In the genomic region with DNA sequence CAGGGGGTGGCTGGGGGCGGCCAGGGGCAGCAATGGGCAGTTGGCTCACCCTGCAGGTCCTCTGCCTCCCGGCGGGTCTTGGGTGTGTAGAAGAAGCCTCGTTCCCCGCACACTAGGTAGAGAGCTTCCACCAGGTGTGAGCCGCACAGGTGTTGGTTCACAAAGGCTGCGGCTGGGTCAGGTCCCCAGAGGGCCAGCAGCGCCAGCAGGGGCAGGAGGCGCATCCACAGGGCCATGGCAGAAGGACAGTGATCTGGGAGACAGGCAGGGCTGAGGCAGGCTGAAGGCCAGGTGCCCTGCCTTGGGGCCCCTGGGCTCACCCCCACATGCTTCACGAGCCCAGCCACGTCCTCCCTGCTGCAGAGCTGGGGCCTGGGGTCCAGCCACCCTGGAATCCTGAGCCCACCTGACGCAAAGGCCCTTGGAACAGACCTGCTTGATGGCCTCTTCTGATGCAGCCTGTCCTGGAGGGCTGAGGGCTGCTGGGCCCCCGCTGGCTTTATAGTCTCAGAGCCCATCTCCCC, we compare ENCODE assay signal across 19 cellular contexts. TPM values are rescaled to one million over a fixed set of nuclear protein-coding genes. Genes with fewer than 3 reads are reported as not detected.
DNase-seq lines count a peak whose midpoint lies in the region; FAIRE-seq and TF ChIP-seq lines count a peak whose summit lies in the region.
"Had no signal": no experiment of that assay in that cellular context is flagged by ENCODE, and none has a peak within 500 bp of the region (broad histone marks: within the 10 kb centered on the region; RNA-seq: fewer than 3 reads in every experiment).

A gene (minus strand): TSS at position 474 of the 524 bp plus-strand sequence. CDS start 238 bp downstream, at position 236.

- no peak within 1 kb of the TSS for H3K4ac ChIP-seq in H1 (replicated peaks; ENCODE audit: insufficient read length, low read depth, low read length)

- no peak within 1 kb of the TSS for H3K4me2 ChIP-seq in H1 (ENCODE audit: insufficient read depth in 1 of 2, low read depth in 2 of 2, low read length in 2 of 2)
- H3K4me2 ChIP-seq: BLaER1 had no signal

- H3K27ac ChIP-seq in H1 (ENCODE audit: low read depth, low read length): no peak within 1 kb of the TSS
- H3K27ac ChIP-seq: BLaER1, GM23248 had no signal

- peaks cover 4% of the 10 kb centered on the region for H3K27me3 Mint-ChIP-seq in progenitor cell of endocrine pancreas
- H3K27me3 Mint-ChIP-seq: CD4-positive, CD25-positive, alpha-beta regulatory T cell had no signal

- H3K9me3 ChIP-seq in H1 (ENCODE audit: insufficient read depth in 2 of 2, low read depth in 1 of 2, low read length in 1 of 2): no peaks in the 10 kb centered on the region
- H3K9me3 ChIP-seq: BLaER1 had no signal

- H2BK12ac ChIP-seq in H1 (ENCODE audit: low read depth, low read length): no peak within 1 kb of the TSS

- H3K56ac ChIP-seq in H1 (replicated peaks; ENCODE audit: insufficient read length, low read depth, low read length): no peak within 1 kb of the TSS

- no peak within 1 kb of the TSS for H2AK5ac ChIP-seq in H1 (ENCODE audit: low read depth, low read length)

- no peaks in the 10 kb centered on the region for H3K36me3 Mint-ChIP-seq in progenitor cell of endocrine pancreas (ENCODE audit: insufficient read depth)
- H3K36me3 Mint-ChIP-seq: CD4-positive, CD25-positive, alpha-beta regulatory T cell had no signal

- H3K4me1 Mint-ChIP-seq in progenitor cell of endocrine pancreas (ENCODE audit: low read depth): no peaks in the 10 kb centered on the region
- H3K4me1 Mint-ChIP-seq: CD4-positive, CD25-positive, alpha-beta regulatory T cell had no signal

- H3K4me3 Mint-ChIP-seq in progenitor cell of endocrine pancreas (ENCODE audit: low read depth): no peak within 1 kb of the TSS
- H3K4me3 Mint-ChIP-seq: CD4-positive, CD25-positive, alpha-beta regulatory T cell had no signal

- no peaks in the 10 kb centered on the region for H3K23me2 ChIP-seq in H1 (ENCODE audit: low read depth, low read length)

- H4K91ac ChIP-seq in H1 (replicated peaks; ENCODE audit: insufficient read length, low read length): no peak within 1 kb of the TSS

- no peak within 1 kb of the TSS for H2BK20ac ChIP-seq in H1 (ENCODE audit: low read length)

- no peak within 1 kb of the TSS for H3K4me3 ChIP-seq in H1 (ENCODE audit: extremely low read depth in 1 of 4, insufficient read depth in 2 of 4, low read depth in 3 of 4, low read length in 4 of 4)
- H3K4me3 ChIP-seq: BLaER1, GM12878, GM23248 had no signal

- no peaks in the 10 kb centered on the region for H3K4me1 ChIP-seq in H1 (replicated peaks in 1 of 4; ENCODE audit: control insufficient read depth in 3 of 4, insufficient read depth in 4 of 4, low read length in 3 of 4)

- H3K27ac Mint-ChIP-seq in progenitor cell of endocrine pancreas: no peak within 1 kb of the TSS
- H3K27ac Mint-ChIP-seq: CD4-positive, CD25-positive, alpha-beta regulatory T cell had no signal

- no peak within 1 kb of the TSS for H3K23ac ChIP-seq in H1 (ENCODE audit: insufficient read length)

- H4K5ac ChIP-seq in H1 (ENCODE audit: insufficient read length, low read depth, low read length): no peak within 1 kb of the TSS

- FAIRE-seq in H1 (lab: Jason Lieb, UNC): no peak
- FAIRE-seq: GM12878, GM18507 had no signal

- CTCF ChIA-PET in H1 (lab: Charles Lee; ENCODE audit: partially characterized antibody): interaction anchor here (1.1 to 20.6 kb wide), 8 partner anchors 5 to 467 kb away, joined by 3 to 439 read pairs (median 238); a partner anchor contains a TSS

- no peak within 1 kb of the TSS for H3K18ac ChIP-seq in H1 (ENCODE audit: extremely low read depth, low read length)

- H2BK15ac ChIP-seq in H1 (ENCODE audit: low read length): no peak within 1 kb of the TSS

- no peak within 1 kb of the TSS for H3K9ac ChIP-seq in H1 (replicated peaks in 1 of 4; ENCODE audit: extremely low read depth in 1 of 4, low read depth in 3 of 4, low read length in 3 of 4)
- H3K9ac ChIP-seq: BLaER1, GM23248 had no signal

- no peaks in the 10 kb centered on the region for H3K36me3 ChIP-seq in H1 (ENCODE audit: control insufficient read depth in 2 of 4, insufficient read depth in 4 of 4, low read length in 3 of 4)
- H3K36me3 ChIP-seq: BLaER1 had no signal

- no peak within 1 kb of the TSS for H2BK120ac ChIP-seq in H1 (replicated peaks; ENCODE audit: low read depth, low read length)

- H2AFZ ChIP-seq in H1 (ENCODE audit: low read length): no peak within 1 kb of the TSS
- H2AFZ ChIP-seq: GM23248 had no signal

- no peaks in the 10 kb centered on the region for H3K79me2 ChIP-seq in H1 (ENCODE audit: control insufficient read depth in 1 of 2, insufficient read depth in 2 of 2, low read length in 2 of 2)

- no peak for TF ChIP-seq RAD21 in H1 (IDR thresholded peaks at IDR 0.05 in 1 of 2, conservative IDR thresholded peaks at IDR 0.05 in 1 of 2; ENCODE audit: low read depth in 2 of 2, low read length in 2 of 2)

- POLR2A ChIA-PET in H1 (lab: Charles Lee; ENCODE audit: partially characterized antibody): no interaction called here

- peak within 1 kb of the TSS; percentile 14; the same call in 1 of the 2 replicates for H4K8ac ChIP-seq in H1 (ENCODE audit: extremely low read depth, insufficient read depth, low read length)

- TF ChIP-seq CTCF in H1 (IDR thresholded peaks at IDR 0.05; ENCODE audit: control extremely low read depth in 1 of 3, insufficient read depth in 1 of 3, low read depth in 1 of 3, low read length in 3 of 3) (no peak), progenitor cell of endocrine pancreas (IDR thresholded peaks at IDR 0.05; ENCODE audit: unreplicated experiment) (no peak)

- H3K9me3 Mint-ChIP-seq in progenitor cell of endocrine pancreas (ENCODE audit: low read depth): no peaks in the 10 kb centered on the region
- H3K9me3 Mint-ChIP-seq: CD4-positive, CD25-positive, alpha-beta regulatory T cell had no signal

- no peak within 1 kb of the TSS for H3K14ac ChIP-seq in H1 (ENCODE audit: insufficient read length)

- no peaks in the 10 kb centered on the region for H3K79me1 ChIP-seq in H1 (ENCODE audit: low read depth, low read length)

- no peak within 1 kb of the TSS for H2BK5ac ChIP-seq in H1 (ENCODE audit: low read depth, low read length)

- DNase-seq in NCI-H1417 (lab: John Stamatoyannopoulos, UW) (peak in 2 of 3 experiments; percentile 32 to 52), NCI-H1417 treated with DMSO at 0.1 percent for 48 hours (lab: John Stamatoyannopoulos, UW) (no peak), NCI-H146 (lab: John Stamatoyannopoulos, UW) (peak; percentile 58), H1 (ENCODE audit: low read depth in 1 of 2, low spot score in 2 of 2) (no peak), progenitor cell of endocrine pancreas (ENCODE audit: low spot score, unreplicated experiment) (no peak), NCI-H2227 (lab: John Stamatoyannopoulos, UW; ENCODE audit: unreplicated experiment) (no peak), CD1c-positive myeloid dendritic cell (ENCODE audit: extremely low spot score) (no peak), occipital lobe (lab: John Stamatoyannopoulos, UW) (no peak)
- DNase-seq: 8988T; AML-193; CD4-positive, CD25-positive, alpha-beta regulatory T cell; DMS79; GM23248; H7 had no signal

- no peak for TF ChIP-seq EP300 in H1 (IDR thresholded peaks at IDR 0.05; ENCODE audit: borderline replicate concordance in 1 of 2, low read depth in 2 of 2, low read length in 2 of 2)

- no peaks in the 10 kb centered on the region; a peak in 2 of 7 replicates for H3K27me3 ChIP-seq in H1 (replicated peaks in 1 of 4; ENCODE audit: control insufficient read depth in 3 of 4, extremely low read depth in 1 of 4, insufficient read depth in 3 of 4, low read length in 3 of 4)

- WGBS in H1 (ENCODE audit: extremely low coverage in 1 of 2, insufficient coverage in 1 of 2, insufficient read length in 1 of 2, insufficient replicate concordance in 2 of 2, low coverage in 1 of 2, low lambda C conversion rate in 2 of 2, missing lambda C conversion rate in 1 of 2), 2 experiments: 77% methylated on average over 7 of the region's 13 CpGs; no CpG with 5 or more reads in 1 of the 2 experiments

- no peak for TF ChIP-seq POLR2A in H1 (IDR thresholded peaks at IDR 0.05; ENCODE audit: control extremely low read depth in 1 of 2, low read depth in 2 of 2, low read length in 2 of 2)

- H4K20me1 ChIP-seq in H1 (replicated peaks in 1 of 2; ENCODE audit: control insufficient read depth in 1 of 2, insufficient read depth in 2 of 2, low read length in 2 of 2): peaks cover 0 to 3% of the 10 kb centered on the region in 2 experiments

TF ChIP-seq in H1, 55 proteins besides CTCF, POLR2A, EP300 and RAD21:
- TF ChIP-seq POU5F1 (IDR thresholded peaks at IDR 0.05; ENCODE audit: low read depth, low read length): no peak
- no peak for TF ChIP-seq RBBP5 (IDR thresholded peaks at IDR 0.05; ENCODE audit: borderline replicate concordance, low read depth, low read length)
- TF ChIP-seq POLR2AphosphoS5 (IDR thresholded peaks at IDR 0.05; ENCODE audit: low read depth, low read length): no peak
- TF ChIP-seq RXRA (IDR thresholded peaks at IDR 0.05; ENCODE audit: insufficient read depth, low read depth, low read length): no peak

RNA-seq across cellular contexts. Expression of the gene that starts here (rescaled TPM):
- not detected in 2 replicates for total RNA-seq in H1 (2021; fragmentation: NEBNext Ultra II Directional; extraction: Animal tissue kit (Norgen Biotek cat#: 25700))
- not detected in 2 replicates for polyA plus RNA-seq in H1 (2011; rRNA removed)
- polyA plus RNA-seq in H1 (2011; cell fraction: cytosol; rRNA removed): not detected
- not detected for polyA plus RNA-seq in H1 (2011; cell fraction: nucleus; rRNA removed)
- polyA plus RNA-seq in H1 (2012, experiment 1 of 2): not detected in 4 replicates
- polyA plus RNA-seq in H1 (2012, experiment 2 of 2): not detected
- not detected for polyA plus RNA-seq in H1 (2013, experiment 1 of 2)
- not detected for polyA plus RNA-seq in H1 (2013, experiment 2 of 2)
- polyA minus RNA-seq in H1 (2011; rRNA and poly(A)+ RNA removed): not detected in 2 replicates
- not detected for polyA minus RNA-seq in H1 (2011; cell fraction: cytosol; rRNA and poly(A)+ RNA removed)
- not detected for polyA minus RNA-seq in H1 (2011; cell fraction: nucleus; rRNA and poly(A)+ RNA removed)
- total RNA-seq in progenitor cell of endocrine pancreas (68.7 and 75.2 TPM in 2 replicates), occipital lobe (not detected)
- total RNA-seq: CD4-positive, CD25-positive, alpha-beta regulatory T cell; G401; GM12878; GM23248; H7; HT1080 had no signal
- polyA plus RNA-seq: CD4-positive, CD25-positive, alpha-beta regulatory T cell; GM12878; GM23248 had no signal

Comparison
In these comparisons a context has a peak if more than half of its experiments do, and no peak if none do; other contexts are left out.
1. RNA of the gene that starts here (total RNA-seq): 68.7 to 75.2 TPM in progenitor cell of endocrine pancreas; not detected in H1 and not detected in occipital lobe (single experiment); every median in the first group is over 10 times any median in the second.
2. DNase-seq: peak in NCI-H1417 (2 of 3) and NCI-H146 (single experiment); none in NCI-H1417 treated with DMSO at 0.1 percent for 48 hours (single experiment), H1 (0 of 2), progenitor cell of endocrine pancreas (single experiment), NCI-H2227 (single experiment), CD1c-positive myeloid dendritic cell (single experiment) and occipital lobe (single experiment).